34 cellular contexts compared by ENCODE assay signal in genomic region chr17:19737305-19738072, GRCh38. TPM values are rescaled to one million over a fixed set of nuclear protein-coding genes. Genes with fewer than 3 reads are reported as not detected.
"Had no signal": no experiment of that assay in that cellular context is flagged by ENCODE, and none has a peak within 500 bp of the region (broad histone marks: within the 10 kb centered on the region; RNA-seq: fewer than 3 reads in every experiment).

No MANE protein-coding gene starts in this region.

- H3K9ac ChIP-seq: SK-N-SH had no signal

- H3K9me3 Mint-ChIP-seq: activated CD4-positive, alpha-beta T cell treated with anti-CD3 and anti-CD28 coated beads, Interleukin-2, amount 10 ng/mL, durations not matched to agents 24 days and 14 days; activated naive CD4-positive, alpha-beta T cell treated with anti-CD3 and anti-CD28 coated beads, Interleukin-2, amount 50 U/mL, for 24 hours; activated T-cell treated with anti-CD3 and anti-CD28 coated beads, Interleukin-2, amount 50 U/mL, for 24 hours; activated T-helper 2 cell treated with anti-CD3 and anti-CD28 coated beads, Interferon-gamma antibody, Interleukin-2, Interleukin-4, amounts not matched to agents 10 μg/mL and 5 μg/mL and 100 μg/mL, durations not matched to agents 14 hours and 24 hours and 36 hours; central memory CD8-positive, alpha-beta T cell; T-helper 1 cell treated with Interleukin-12 subunit alpha and Interleukin-12 subunit beta and Interleukin-4 antibody, amounts not matched to agents 30 μg/mL and 1 μg/mL, for 36 hours; T-helper 2 cell treated with Interferon-gamma antibody and Interleukin-4, amounts not matched to agents 5 μg/mL and 100 μg/mL, for 36 hours had no signal

- H3K36me3 Mint-ChIP-seq: activated naive CD4-positive, alpha-beta T cell treated with anti-CD3 and anti-CD28 coated beads, Interleukin-2, amount 50 U/mL, for 24 hours had no signal

- H3K4me3 Mint-ChIP-seq: activated CD4-positive, alpha-beta T cell treated with anti-CD3 and anti-CD28 coated beads, Interleukin-2, amount 10 ng/mL, durations not matched to agents 24 days and 14 days; activated CD8-positive, alpha-beta T cell treated with anti-CD3 and anti-CD28 coated beads, Interleukin-2, amount 10 ng/mL, durations not matched to agents 7 days and 5 days; activated naive CD4-positive, alpha-beta T cell treated with anti-CD3 and anti-CD28 coated beads, Interleukin-2, amount 50 U/mL, for 24 hours; activated T-cell treated with anti-CD3 and anti-CD28 coated beads, Interleukin-2, amount 50 U/mL, for 24 hours; central memory CD8-positive, alpha-beta T cell; T-helper 1 cell treated with Interleukin-12 subunit alpha and Interleukin-12 subunit beta and Interleukin-4 antibody, amounts not matched to agents 30 μg/mL and 1 μg/mL, for 36 hours; T-helper 2 cell treated with Interferon-gamma antibody and Interleukin-4, amounts not matched to agents 5 μg/mL and 100 μg/mL, for 36 hours had no signal

- H3K4me1 Mint-ChIP-seq: activated CD4-positive, alpha-beta T cell treated with anti-CD3 and anti-CD28 coated beads, Interleukin-2, amount 10 ng/mL, durations not matched to agents 24 days and 14 days; activated naive CD4-positive, alpha-beta T cell treated with anti-CD3 and anti-CD28 coated beads, Interleukin-2, amount 50 U/mL, for 24 hours; central memory CD8-positive, alpha-beta T cell had no signal

- H3K27me3 Mint-ChIP-seq: activated CD4-positive, alpha-beta T cell treated with anti-CD3 and anti-CD28 coated beads, Interleukin-2, amount 10 ng/mL, durations not matched to agents 24 days and 14 days; activated naive CD4-positive, alpha-beta T cell treated with anti-CD3 and anti-CD28 coated beads, Interleukin-2, amount 50 U/mL, for 24 hours; activated T-cell treated with anti-CD3 and anti-CD28 coated beads, Interleukin-2, amount 50 U/mL, for 24 hours; central memory CD8-positive, alpha-beta T cell had no signal

- H3K4me2 ChIP-seq: SK-N-SH had no signal

- ATAC-seq: activated CD8-positive, alpha-beta T cell treated with anti-CD3 and anti-CD28 coated beads, Interleukin-2, amount 10 ng/mL, durations not matched to agents 7 days and 5 days; PC-3 had no signal

- H3K4me1 ChIP-seq: SJSA1 had no signal

- H3K4me3 ChIP-seq: cardiac muscle cell, MG63, Peyer's patch, SJSA1 had no signal

- H3K36me3 ChIP-seq: cardiac muscle cell, MG63, Peyer's patch, SJSA1 had no signal

- H3K27me3 ChIP-seq: cardiac muscle cell, MG63, Peyer's patch, SJSA1 had no signal

- FAIRE-seq: TTC549 had no signal

- H3K9me3 ChIP-seq: MG63, Peyer's patch, SJSA1, SK-N-SH had no signal

- H3K27ac Mint-ChIP-seq: activated CD4-positive, alpha-beta T cell treated with anti-CD3 and anti-CD28 coated beads, Interleukin-2, amount 10 ng/mL, durations not matched to agents 24 days and 14 days; activated CD8-positive, alpha-beta T cell treated with anti-CD3 and anti-CD28 coated beads, Interleukin-2, amount 10 ng/mL, durations not matched to agents 7 days and 5 days; activated naive CD4-positive, alpha-beta T cell treated with anti-CD3 and anti-CD28 coated beads, Interleukin-2, amount 50 U/mL, for 24 hours; activated T-cell treated with anti-CD3 and anti-CD28 coated beads, Interleukin-2, amount 50 U/mL, for 24 hours; activated T-helper 2 cell treated with anti-CD3 and anti-CD28 coated beads, Interferon-gamma antibody, Interleukin-2, Interleukin-4, amounts not matched to agents 10 μg/mL and 5 μg/mL and 100 μg/mL, durations not matched to agents 14 hours and 24 hours and 36 hours; T-helper 1 cell treated with Interleukin-12 subunit alpha and Interleukin-12 subunit beta and Interleukin-4 antibody, amounts not matched to agents 30 μg/mL and 1 μg/mL, for 36 hours; T-helper 2 cell treated with Interferon-gamma antibody and Interleukin-4, amounts not matched to agents 5 μg/mL and 100 μg/mL, for 36 hours had no signal

- H3K27ac ChIP-seq: cardiac muscle cell, Peyer's patch, SJSA1 had no signal

- DNase-seq: activated CD4-positive, alpha-beta T cell treated with anti-CD3 and anti-CD28 coated beads, Interleukin-2, amount 10 ng/mL, durations not matched to agents 24 days and 14 days; activated CD4-positive, alpha-beta T cell treated with anti-CD3 and anti-CD28 coated beads, Interleukin-2, amount 50 U/mL, for 4 hours; activated CD8-positive, alpha-beta T cell treated with anti-CD3 and anti-CD28 coated beads, Interleukin-2, amount 10 ng/mL, durations not matched to agents 7 days and 5 days; activated gamma-delta T cell; activated naive CD4-positive, alpha-beta T cell treated with Interleukin-2 at 50 U/mL for 16 hours; activated T-cell treated with anti-CD3 and anti-CD28 coated beads, Interleukin-2, amount 50 U/mL, for 24 hours; anterior cingulate cortex; Kasumi-1; KG1; MG63; NCI-H1048; NCI-H1105 treated with DMSO at 0.1 percent for 48 hours; NCI-H146; NCI-H187; NCI-H2029 treated with DMSO at 0.1 percent for 48 hours; NCI-H2107; NCI-H2171; NCI-H510A; NCI-H526; NCI-H748 treated with DMSO at 0.1 percent for 48 hours; NK-92 treated with Interleukin-12 subunit alpha and Interleukin-12 subunit beta, amount 100 ng/mL, for 24 hours; PC-3; Peyer's patch; RPMI8226; SHP77; SK-N-SH had no signal

RNA-seq across cellular contexts. Expression of gene ALDH3A1, which starts 10.6 kb away (rescaled TPM):
- total RNA-seq: activated CD4-positive, alpha-beta T cell treated with anti-CD3 and anti-CD28 coated beads, Interleukin-2, amount 10 ng/mL, durations not matched to agents 24 days and 14 days; activated CD8-positive, alpha-beta T cell treated with anti-CD3 and anti-CD28 coated beads, Interleukin-2, amount 10 ng/mL, durations not matched to agents 7 days and 5 days; activated T-helper 2 cell treated with anti-CD3 and anti-CD28 coated beads, Interferon-gamma antibody, Interleukin-2, Interleukin-4, amounts not matched to agents 10 μg/mL and 5 μg/mL and 100 μg/mL, durations not matched to agents 14 hours and 24 hours and 36 hours; cardiac muscle cell; SJSA1 had no signal
- polyA plus RNA-seq: cardiac muscle cell had no signal

RNA-seq across cellular contexts. Expression of gene SLC47A2, which starts 21.1 kb away (rescaled TPM):
- total RNA-seq: activated CD4-positive, alpha-beta T cell treated with anti-CD3 and anti-CD28 coated beads, Interleukin-2, amount 10 ng/mL, durations not matched to agents 24 days and 14 days; activated CD8-positive, alpha-beta T cell treated with anti-CD3 and anti-CD28 coated beads, Interleukin-2, amount 10 ng/mL, durations not matched to agents 7 days and 5 days; activated T-helper 2 cell treated with anti-CD3 and anti-CD28 coated beads, Interferon-gamma antibody, Interleukin-2, Interleukin-4, amounts not matched to agents 10 μg/mL and 5 μg/mL and 100 μg/mL, durations not matched to agents 14 hours and 24 hours and 36 hours; PC-3; SJSA1 had no signal
- polyA plus RNA-seq: SK-N-SH had no signal
